15 cellular contexts compared by ENCODE assay signal in genomic region chr4:101584306-101584705, GRCh38.
A peak's percentile ranks its signal among the peaks of the same experiment; 100 is the strongest.
DNase-seq lines count a peak whose midpoint lies in the region; ATAC-seq and FAIRE-seq lines count a peak whose summit lies in the region.
"Had no signal": no experiment of that assay in that cellular context is flagged by ENCODE, and none has a peak within 500 bp of the region (broad histone marks: within the 10 kb centered on the region; RNA-seq: fewer than 3 reads in every experiment).

No MANE protein-coding gene starts in this region.

- H3K36me3 ChIP-seq in GM23248 (ENCODE audit: low read depth): no peaks in the 10 kb centered on the region
- H3K36me3 ChIP-seq: BE2C, HAP-1 had no signal

- no peak for ATAC-seq in activated T-helper 17 cell treated with anti-CD3 and anti-CD28 coated beads, Interleukin-2, amount 50 U/mL, for 72 hours (replicated peaks)
- ATAC-seq in GM19463 (IDR thresholded peaks at IDR 0.05; ENCODE audit: unreplicated experiment): no peak
- no peak for ATAC-seq in esophagus mucosa
- ATAC-seq: A549 had no signal

- no peak overlapping the region for H3K27ac Mint-ChIP-seq in activated T-helper 17 cell treated with anti-CD3 and anti-CD28 coated beads, Interleukin-2, amount 50 U/mL, for 72 hours
- H3K27ac Mint-ChIP-seq: CD4-positive, alpha-beta memory T cell had no signal

- H2AFZ ChIP-seq in GM23248: no peak overlapping the region

- WGBS in GM23248 (ENCODE audit: low coverage in 1 of 2, low lambda C conversion rate in 2 of 2, missing lambda C conversion rate in 2 of 2), 2 experiments: 17% methylated on average over 2 of the region's 2 CpGs

- H4K20me1 ChIP-seq in GM23248 (ENCODE audit: insufficient read depth): no peaks in the 10 kb centered on the region

- peaks cover 5% of the 10 kb centered on the region for H3K27me3 Mint-ChIP-seq in activated T-helper 17 cell treated with anti-CD3 and anti-CD28 coated beads, Interleukin-2, amount 50 U/mL, for 72 hours

- H3K9me2 ChIP-seq in GM23248 (ENCODE audit: insufficient read depth): no peaks in the 10 kb centered on the region

- peak; percentile 43 for DNase-seq in GM23248
- no peak for DNase-seq in RCC 7860 (ENCODE audit: low spot score)
- peak; percentile 65 for DNase-seq in fibroblast of peridontal ligament (ENCODE audit: extremely low read depth)
- peak; percentile 48 for DNase-seq in stromal cell of bone marrow (ENCODE audit: low read depth)
- DNase-seq: BE2C; CD4-positive, alpha-beta memory T cell; DMS79 had no signal

- in situ Hi-C loops in GM23248 (cut with MboI): no loop called here

- no peak overlapping the region for H3K27ac ChIP-seq in GM23248
- H3K27ac ChIP-seq: A549, C4-2B had no signal

- H3K79me2 ChIP-seq in GM23248 (ENCODE audit: insufficient read depth): no peaks in the 10 kb centered on the region

- H3K36me3 Mint-ChIP-seq in activated T-helper 17 cell treated with anti-CD3 and anti-CD28 coated beads, Interleukin-2, amount 50 U/mL, for 72 hours (ENCODE audit: low read depth): no peaks in the 10 kb centered on the region

- no peaks in the 10 kb centered on the region for H3K27me3 ChIP-seq in GM23248 (replicated peaks; ENCODE audit: insufficient read depth)
- H3K27me3 ChIP-seq: BE2C had no signal

- FAIRE-seq in RCC 7860 (lab: Jason Lieb, UNC): peak; percentile 74
- FAIRE-seq: A549, GM12891, H1 had no signal

- no peaks in the 10 kb centered on the region for H3K4me1 Mint-ChIP-seq in activated T-helper 17 cell treated with anti-CD3 and anti-CD28 coated beads, Interleukin-2, amount 50 U/mL, for 72 hours
- H3K4me1 Mint-ChIP-seq: CD4-positive, alpha-beta memory T cell had no signal

- H3K9me3 ChIP-seq in GM23248 (ENCODE audit: low read depth): no peaks in the 10 kb centered on the region
- H3K9me3 ChIP-seq: BE2C, HAP-1 had no signal

- H3K4me1 ChIP-seq in GM23248 (ENCODE audit: insufficient read depth): no peaks in the 10 kb centered on the region
- H3K4me1 ChIP-seq: A549, BE2C, HAP-1 had no signal

- H3K4me3 ChIP-seq in GM23248: no peak overlapping the region
- H3K4me3 ChIP-seq: A549, HAP-1 had no signal

- H3K4me3 Mint-ChIP-seq in activated T-helper 17 cell treated with anti-CD3 and anti-CD28 coated beads, Interleukin-2, amount 50 U/mL, for 72 hours: no peak overlapping the region
- H3K4me3 Mint-ChIP-seq: CD4-positive, alpha-beta memory T cell had no signal

- peaks cover 16% of the 10 kb centered on the region for H3K9me3 Mint-ChIP-seq in activated T-helper 17 cell treated with anti-CD3 and anti-CD28 coated beads, Interleukin-2, amount 50 U/mL, for 72 hours

- no peak overlapping the region for H3K9ac ChIP-seq in GM23248

- no peaks in the 10 kb centered on the region for H3F3A ChIP-seq in GM23248 (ENCODE audit: insufficient read depth)

- no peak overlapping the region for H3K4me2 ChIP-seq in GM23248 (ENCODE audit: unreplicated experiment)
- H3K4me2 ChIP-seq: A549 had no signal
